In genomic region chr17:39635614-39636176, GRCh38 we compare ENCODE assay signal across 13 cellular contexts. TPM values are rescaled to one million over a fixed set of nuclear protein-coding genes. Genes with fewer than 3 reads are reported as not detected.
DNase-seq lines count a peak whose midpoint lies in the region; ATAC-seq and TF ChIP-seq lines count a peak whose summit lies in the region.
"Had no signal": no experiment of that assay in that cellular context is flagged by ENCODE, and none has a peak within 500 bp of the region (broad histone marks: within the 10 kb centered on the region; RNA-seq: fewer than 3 reads in every experiment).

No MANE protein-coding gene starts in this region.

- H3K27ac Mint-ChIP-seq in activated CD8-positive, alpha-beta T cell treated with anti-CD3 and anti-CD28 coated beads, Interleukin-2, amount 10 ng/mL, durations not matched to agents 7 days and 5 days = no peak overlapping the region
- peak overlapping the region; percentile 77 to 92 for H3K27ac Mint-ChIP-seq in natural killer cell treated with Interleukin-12 subunit alpha and Interleukin-12 subunit beta and Interleukin-15 and Interleukin-18, amount 100 ng/mL, for 72 hours

- 83% methylated on average over 8 of the region's 8 CpGs for WGBS in esophagus muscularis mucosa

- H3K9me2 ChIP-seq in HCT116 (ENCODE audit: insufficient read depth) = no peaks in the 10 kb centered on the region

- RAD21 ChIA-PET in HCT116 (lab: Charles Lee; ENCODE audit: low non-redundant PET in 1 of 2, low total read pairs in 2 of 2, uncharacterized antibody in 2 of 2, unreplicated experiment in 2 of 2) = interaction anchor here (1.1 to 1.3 kb wide), 2 partner anchors 13 to 17 kb away, joined by 3 to 4 read pairs; no protein-coding TSS in a partner anchor

- H3K27ac ChIP-seq in BLaER1 (peak overlapping the region; percentile 94), HCT116 (ENCODE audit: low read depth, low read length) (no peak overlapping the region), esophagus muscularis mucosa (replicated peaks in 1 of 4) (peak overlapping the region in 1 of 4 donors; percentile 90)

- no peak for TF ChIP-seq RAD21 in HCT116 (IDR thresholded peaks at IDR 0.05; ENCODE audit: low read depth)

- DNase-seq in HCT116 (ENCODE audit: low read depth, low spot score) (no peak), middle frontal gyrus (ENCODE audit: extremely low spot score, low spot score) (no peak), esophagus muscularis mucosa (ENCODE audit: extremely low spot score) (no peak), GF-D8 (lab: John Stamatoyannopoulos, UW) (no peak)
- no peak for DNase-seq in activated CD8-positive, alpha-beta T cell treated with anti-CD3 and anti-CD28 coated beads, Interleukin-2, amount 10 ng/mL, durations not matched to agents 7 days and 5 days
- no peak for DNase-seq in natural killer cell treated with Interleukin-12 subunit alpha and Interleukin-12 subunit beta and Interleukin-15 and Interleukin-18, amount 100 ng/mL, for 72 hours (ENCODE audit: low spot score)
- no peak for DNase-seq in effector CD8-positive, alpha-beta T cell (lab: John Stamatoyannopoulos, UW)
- DNase-seq: left lung, RPMI8226 had no signal

- POLR2A ChIA-PET in HCT116 (lab: Charles Lee) = no interaction called here
- POLR2A ChIA-PET in activated CD8-positive, alpha-beta T cell treated with anti-CD3 and anti-CD28 coated beads, Interleukin-2, amount 10 ng/mL, durations not matched to agents 7 days and 5 days (lab: Charles Lee) = no interaction called here

- H3K4me1 Mint-ChIP-seq in activated CD8-positive, alpha-beta T cell treated with anti-CD3 and anti-CD28 coated beads, Interleukin-2, amount 10 ng/mL, durations not matched to agents 7 days and 5 days (ENCODE audit: low read depth) = peaks cover 68% of the 10 kb centered on the region
- H3K4me1 Mint-ChIP-seq in natural killer cell treated with Interleukin-12 subunit alpha and Interleukin-12 subunit beta and Interleukin-15 and Interleukin-18, amount 100 ng/mL, for 72 hours (ENCODE audit: low read depth in 2 of 2) = peaks cover 40 to 41% of the 10 kb centered on the region in 2 donors

- H4K20me1 ChIP-seq in BLaER1 = peaks cover 29% of the 10 kb centered on the region
- no peaks in the 10 kb centered on the region for H4K20me1 ChIP-seq in HCT116 (ENCODE audit: insufficient read depth)

- H3K9ac ChIP-seq in BLaER1 (no peak overlapping the region), HCT116 (ENCODE audit: low read length) (peak overlapping the region; percentile 90; the same call in 1 of the 2 replicates)

- ATAC-seq in HCT116 = no peak
- ATAC-seq in activated CD8-positive, alpha-beta T cell treated with anti-CD3 and anti-CD28 coated beads, Interleukin-2, amount 10 ng/mL, durations not matched to agents 7 days and 5 days = no peak
- ATAC-seq in natural killer cell treated with Interleukin-12 subunit alpha and Interleukin-12 subunit beta and Interleukin-15 and Interleukin-18, amount 100 ng/mL, for 72 hours = no peak
- ATAC-seq: left lung had no signal

- CTCF ChIA-PET in HCT116 (lab: Charles Lee) = interaction anchor here (1.8 to 8.3 kb wide), 3 partner anchors 13 to 18 kb away, joined by 8 to 157 read pairs (median 22); no protein-coding TSS in a partner anchor
- CTCF ChIA-PET in activated CD8-positive, alpha-beta T cell treated with anti-CD3 and anti-CD28 coated beads, Interleukin-2, amount 10 ng/mL, durations not matched to agents 7 days and 5 days (lab: Charles Lee) = interaction anchor here (1.1 to 10.6 kb wide), 10 partner anchors 10 to 391 kb away, joined by 3 to 189 read pairs (median 8); no protein-coding TSS in a partner anchor

- no peak for TF ChIP-seq EP300 in esophagus muscularis mucosa (IDR thresholded peaks at IDR 0.05)

- H3K27me3 ChIP-seq in BLaER1 (no peaks in the 10 kb centered on the region), HCT116 (ENCODE audit: insufficient read depth, low read length) (no peaks in the 10 kb centered on the region), esophagus muscularis mucosa (peaks cover 0 to 21% (median 1%) of the 10 kb centered on the region in 4 donors)
- H3K27me3 ChIP-seq: right atrium auricular region had no signal

- no peak for TF ChIP-seq CTCF in HCT116 (IDR thresholded peaks at IDR 0.05 in 2 of 3, conservative IDR thresholded peaks at IDR 0.05 in 1 of 3; ENCODE audit: borderline replicate concordance in 1 of 3, insufficient read depth in 1 of 3, low read depth in 2 of 3, low read length in 2 of 3)
- no peak for TF ChIP-seq CTCF in esophagus muscularis mucosa (IDR thresholded peaks at IDR 0.05)

- H3K4me3 ChIP-seq in BLaER1 = no peak overlapping the region
- H3K4me3 ChIP-seq in HCT116 (replicated peaks in 1 of 2; ENCODE audit: low read depth in 1 of 2, low read length in 2 of 2) = no peak overlapping the region; a peak in 1 of 4 replicates
- H3K4me3 ChIP-seq in esophagus muscularis mucosa = no peak overlapping the region

- peaks cover 30% of the 10 kb centered on the region for H3K79me2 ChIP-seq in HCT116 (ENCODE audit: insufficient read depth, low read length)

- H3K27me3 Mint-ChIP-seq in activated CD8-positive, alpha-beta T cell treated with anti-CD3 and anti-CD28 coated beads, Interleukin-2, amount 10 ng/mL, durations not matched to agents 7 days and 5 days (ENCODE audit: low read depth) = peaks cover 9% of the 10 kb centered on the region
- H3K27me3 Mint-ChIP-seq in natural killer cell treated with Interleukin-12 subunit alpha and Interleukin-12 subunit beta and Interleukin-15 and Interleukin-18, amount 100 ng/mL, for 72 hours = peaks cover 12% of the 10 kb centered on the region in 2 donors

- no peaks in the 10 kb centered on the region for H3K9me3 Mint-ChIP-seq in activated CD8-positive, alpha-beta T cell treated with anti-CD3 and anti-CD28 coated beads, Interleukin-2, amount 10 ng/mL, durations not matched to agents 7 days and 5 days (ENCODE audit: insufficient read depth)
- no peaks in the 10 kb centered on the region for H3K9me3 Mint-ChIP-seq in natural killer cell treated with Interleukin-12 subunit alpha and Interleukin-12 subunit beta and Interleukin-15 and Interleukin-18, amount 100 ng/mL, for 72 hours

- BruUV-seq in HCT116 (replicated peaks; lab: Mats Ljungman, UMichigan) = no TSS peak

- H3K4me2 ChIP-seq in BLaER1 (peak overlapping the region; percentile 94), HCT116 (ENCODE audit: low read length) (peak overlapping the region; percentile 94)

- peak overlapping the region; percentile 92 for H3K4me3 Mint-ChIP-seq in activated CD8-positive, alpha-beta T cell treated with anti-CD3 and anti-CD28 coated beads, Interleukin-2, amount 10 ng/mL, durations not matched to agents 7 days and 5 days
- H3K4me3 Mint-ChIP-seq in natural killer cell treated with Interleukin-12 subunit alpha and Interleukin-12 subunit beta and Interleukin-15 and Interleukin-18, amount 100 ng/mL, for 72 hours = no peak overlapping the region

- no peaks in the 10 kb centered on the region for H3K9me3 ChIP-seq in BLaER1
- no peaks in the 10 kb centered on the region for H3K9me3 ChIP-seq in HCT116 (ENCODE audit: control insufficient read depth in 1 of 2, insufficient read depth in 1 of 2, low read depth in 1 of 2, low read length in 2 of 2)
- H3K9me3 ChIP-seq in esophagus muscularis mucosa = no peaks in the 10 kb centered on the region
- H3K9me3 ChIP-seq: left lung, right atrium auricular region had no signal

- TF ChIP-seq POLR2A in HCT116 (IDR thresholded peaks at IDR 0.05; ENCODE audit: borderline replicate concordance, extremely low read depth, insufficient read depth, insufficient read length) (no peak), esophagus muscularis mucosa (IDR thresholded peaks at IDR 0.05; ENCODE audit: low read depth) (no peak)

- intact Hi-C loops in HCT116 (cut with micrococcal nuclease) (loop anchor here (2.0 kb wide), 1 partner anchor 39 kb away; no protein-coding TSS in a partner anchor), esophagus muscularis mucosa (cut with DNase I) (loop anchor here (5.0 kb wide), 2 partner anchors 92 to 117 kb away; no protein-coding TSS in a partner anchor)

- peaks cover 7% of the 10 kb centered on the region; the same call in 1 of the 2 replicates for H3K36me3 ChIP-seq in BLaER1
- H3K36me3 ChIP-seq in HCT116 (ENCODE audit: control insufficient read depth in 1 of 2, insufficient read depth in 2 of 2, low read length in 2 of 2) = no peaks in the 10 kb centered on the region
- no peaks in the 10 kb centered on the region for H3K36me3 ChIP-seq in esophagus muscularis mucosa
- H3K36me3 ChIP-seq: left lung, right atrium auricular region had no signal

- H3K4me1 ChIP-seq in BLaER1 (peaks cover 85% of the 10 kb centered on the region), HCT116 (ENCODE audit: control insufficient read depth in 1 of 2, insufficient read depth in 2 of 2, low read length in 2 of 2) (peaks cover 56 to 73% of the 10 kb centered on the region in 2 experiments), esophagus muscularis mucosa (peaks cover 48 to 61% (median 54%) of the 10 kb centered on the region in 4 donors)

- peaks cover 10% of the 10 kb centered on the region for H3K36me3 Mint-ChIP-seq in activated CD8-positive, alpha-beta T cell treated with anti-CD3 and anti-CD28 coated beads, Interleukin-2, amount 10 ng/mL, durations not matched to agents 7 days and 5 days (ENCODE audit: low read depth)
- H3K36me3 Mint-ChIP-seq in natural killer cell treated with Interleukin-12 subunit alpha and Interleukin-12 subunit beta and Interleukin-15 and Interleukin-18, amount 100 ng/mL, for 72 hours = peaks cover 4% of the 10 kb centered on the region

- no peak overlapping the region for H2AFZ ChIP-seq in HCT116 (ENCODE audit: low read depth, low read length, poor library complexity, severe bottlenecking)

RNA-seq across cellular contexts. Expression of gene STARD3, which starts 1.2 kb away (rescaled TPM):
- 73.9 TPM for total RNA-seq in HCT116 (2021; ENCODE audit: unreplicated experiment)
- polyA plus RNA-seq in HCT116 (2012) = 66.5 and 74.4 TPM in 2 replicates
- total RNA-seq in activated CD8-positive, alpha-beta T cell treated with anti-CD3 and anti-CD28 coated beads, Interleukin-2, amount 10 ng/mL, durations not matched to agents 7 days and 5 days = 10 to 100 TPM; 69.0 to 72.1 TPM
- 100 to 1,000 TPM in 1 of 2 donors, 10 to 100 TPM in 1; 97.9 to 139 TPM for total RNA-seq in natural killer cell treated with Interleukin-12 subunit alpha and Interleukin-12 subunit beta and Interleukin-15 and Interleukin-18, amount 100 ng/mL, for 72 hours
- total RNA-seq in esophagus muscularis mucosa = 10 to 100 TPM; 27.5 to 47.3 (median 38.6) TPM

RNA-seq across cellular contexts. Expression of gene PPP1R1B, which starts 8.9 kb away (rescaled TPM):
- total RNA-seq in HCT116 (2021; ENCODE audit: unreplicated experiment) (0.49 TPM), esophagus muscularis mucosa (10 to 100 TPM in 2 of 4 donors, 1 to 10 TPM in 2; 4.9 to 14.8 (median 9.8) TPM)
- polyA plus RNA-seq in HCT116 (2012) = 0.40 and 0.56 TPM in 2 replicates
- total RNA-seq in activated CD8-positive, alpha-beta T cell treated with anti-CD3 and anti-CD28 coated beads, Interleukin-2, amount 10 ng/mL, durations not matched to agents 7 days and 5 days = not detected
- not detected for total RNA-seq in natural killer cell treated with Interleukin-12 subunit alpha and Interleukin-12 subunit beta and Interleukin-15 and Interleukin-18, amount 100 ng/mL, for 72 hours
- total RNA-seq: H4 had no signal

RNA-seq across cellular contexts. Expression of gene NEUROD2, which starts 28.0 kb away (rescaled TPM):
- not detected for total RNA-seq in HCT116 (2021; ENCODE audit: unreplicated experiment)
- polyA plus RNA-seq in HCT116 (2012) = 0.03 and 0.05 TPM in 2 replicates
- total RNA-seq in activated CD8-positive, alpha-beta T cell treated with anti-CD3 and anti-CD28 coated beads, Interleukin-2, amount 10 ng/mL, durations not matched to agents 7 days and 5 days = not detected
- total RNA-seq in natural killer cell treated with Interleukin-12 subunit alpha and Interleukin-12 subunit beta and Interleukin-15 and Interleukin-18, amount 100 ng/mL, for 72 hours = not detected
- not detected for total RNA-seq in esophagus muscularis mucosa
- total RNA-seq: left lung, right atrium auricular region, ureter had no signal

RNA-seq across cellular contexts. Expression of gene TCAP, which starts 29.5 kb away (rescaled TPM):
- total RNA-seq in HCT116 (2021; ENCODE audit: unreplicated experiment) = 1.5 TPM
- 0.77 and 1.0 TPM in 2 replicates for polyA plus RNA-seq in HCT116 (2012)
- total RNA-seq in activated CD8-positive, alpha-beta T cell treated with anti-CD3 and anti-CD28 coated beads, Interleukin-2, amount 10 ng/mL, durations not matched to agents 7 days and 5 days = 1 to 10 TPM; 1.3 to 1.8 TPM
- total RNA-seq in natural killer cell treated with Interleukin-12 subunit alpha and Interleukin-12 subunit beta and Interleukin-15 and Interleukin-18, amount 100 ng/mL, for 72 hours = 1 to 10 TPM; 2.1 to 2.5 TPM
- 1 to 10 TPM in 3 of 4 donors, under 1 TPM in 1; 0.99 to 2.1 (median 1.3) TPM for total RNA-seq in esophagus muscularis mucosa

RNA-seq across cellular contexts. Expression of gene PNMT, which starts 32.6 kb away (rescaled TPM):
- total RNA-seq in HCT116 (2021; ENCODE audit: unreplicated experiment) (not detected), esophagus muscularis mucosa (10 to 100 TPM in 3 of 4 donors, 1 to 10 TPM in 1; 9.4 to 14.3 (median 10.6) TPM)
- 0.09 and 0.10 TPM in 2 replicates for polyA plus RNA-seq in HCT116 (2012)
- total RNA-seq in activated CD8-positive, alpha-beta T cell treated with anti-CD3 and anti-CD28 coated beads, Interleukin-2, amount 10 ng/mL, durations not matched to agents 7 days and 5 days = not detected
- not detected for total RNA-seq in natural killer cell treated with Interleukin-12 subunit alpha and Interleukin-12 subunit beta and Interleukin-15 and Interleukin-18, amount 100 ng/mL, for 72 hours
- total RNA-seq: H4 had no signal
